Comparison of ENCODE assay signal across 19 cellular contexts in genomic region chr11:14551380-14551779, GRCh38. TPM values are rescaled to one million over a fixed set of nuclear protein-coding genes. Genes with fewer than 3 reads are reported as not detected.
DNase-seq lines count a peak whose midpoint lies in the region; TF ChIP-seq lines count a peak whose summit lies in the region.
"Had no signal": no experiment of that assay in that cellular context is flagged by ENCODE, and none has a peak within 500 bp of the region (broad histone marks: within the 10 kb centered on the region; RNA-seq: fewer than 3 reads in every experiment).

No MANE protein-coding gene starts in this region.

- H3K27ac ChIP-seq in BLaER1 treated with 17β-estradiol and CSF1 and Interleukin-3, amounts not matched to agents 10 nM and 100 nM, result peak overlapping the region; percentile 7 to 99 (median 92); a peak in 17 of 22 replicates
- peak overlapping the region; percentile 70 for H3K27ac ChIP-seq in left ventricle myocardium inferior (replicated peaks)
- no peak overlapping the region for H3K27ac ChIP-seq in uterus
- H3K27ac ChIP-seq: SJCRH30 had no signal

- no peak overlapping the region for H3K4me3 Mint-ChIP-seq in progenitor cell of endocrine pancreas (ENCODE audit: low read depth)
- H3K4me3 Mint-ChIP-seq: CD14-positive monocyte had no signal

- H3K9me3 Mint-ChIP-seq in progenitor cell of endocrine pancreas (ENCODE audit: low read depth), result no peaks in the 10 kb centered on the region
- H3K9me3 Mint-ChIP-seq: CD14-positive monocyte had no signal

- no peaks in the 10 kb centered on the region for H3K27me3 Mint-ChIP-seq in progenitor cell of endocrine pancreas

- H3K9me3 ChIP-seq in BLaER1 treated with 17β-estradiol and CSF1 and Interleukin-3, amounts not matched to agents 10 nM and 100 nM (replicated peaks in 1 of 11), result peaks cover 0 to 10% (median 0%) of the 10 kb centered on the region in 11 experiments; a peak in 4 of 22 replicates
- H3K9me3 ChIP-seq in left ventricle myocardium inferior (replicated peaks), result no peaks in the 10 kb centered on the region
- no peaks in the 10 kb centered on the region for H3K9me3 ChIP-seq in uterus
- H3K9me3 ChIP-seq: SJCRH30 had no signal

- H3K36me3 ChIP-seq in BLaER1 treated with 17β-estradiol and CSF1 and Interleukin-3, amounts not matched to agents 10 nM and 100 nM, result peaks cover 0 to 7% (median 0%) of the 10 kb centered on the region in 11 experiments; a peak in 1 of 22 replicates
- no peaks in the 10 kb centered on the region for H3K36me3 ChIP-seq in left ventricle myocardium inferior
- H3K36me3 ChIP-seq in uterus, result no peaks in the 10 kb centered on the region
- H3K36me3 ChIP-seq: SJCRH30 had no signal

- H3K4me2 ChIP-seq in BLaER1 treated with 17β-estradiol and CSF1 and Interleukin-3, amounts not matched to agents 10 nM and 100 nM, result peak overlapping the region in 3 of 11 experiments; percentile 23 to 54 (median 32); a peak in 3 of 22 replicates

- no peak for TF ChIP-seq POLR2A in uterus (IDR thresholded peaks at IDR 0.05)

- no peaks in the 10 kb centered on the region for H4K20me1 ChIP-seq in BLaER1 treated with 17β-estradiol and CSF1 and Interleukin-3, amounts not matched to agents 10 nM and 100 nM

- peak; percentile 50 for DNase-seq in cerebellum (ENCODE audit: low spot score)
- DNase-seq in left ventricle myocardium inferior, result no peak
- no peak for DNase-seq in progenitor cell of endocrine pancreas (ENCODE audit: low spot score, unreplicated experiment)
- no peak for DNase-seq in HUDEP-2 (lab: John Stamatoyannopoulos, UW; ENCODE audit: unreplicated experiment in 76 of 76)
- no peak for DNase-seq in uterus
- no peak for DNase-seq in HK-2 (ENCODE audit: unreplicated experiment)
- DNase-seq: EL; H7; MM.1S; NCI-H1048; NCI-H1417 treated with DMSO at 0.1 percent for 48 hours; NCI-H187; NCI-H2107; NCI-H510A; NK-92 treated with Interleukin-12 subunit alpha and Interleukin-12 subunit beta, amount 100 ng/mL, for 24 hours; SJCRH30 had no signal

- TF ChIP-seq CTCF in left ventricle myocardium inferior (IDR thresholded peaks at IDR 0.05; ENCODE audit: borderline replicate concordance) (no peak), progenitor cell of endocrine pancreas (IDR thresholded peaks at IDR 0.05; ENCODE audit: unreplicated experiment) (no peak), uterus (IDR thresholded peaks at IDR 0.05) (no peak)

- H3K36me3 Mint-ChIP-seq in progenitor cell of endocrine pancreas (ENCODE audit: insufficient read depth), result no peaks in the 10 kb centered on the region

- intact Hi-C loops in left ventricle myocardium inferior (cut with micrococcal nuclease), result no loop called here
- intact Hi-C loops in uterus (cut with DNase I; ENCODE audit: low total_unique reads), result no loop called here

- no peak overlapping the region for H3K4me3 ChIP-seq in BLaER1 treated with 17β-estradiol and CSF1 and Interleukin-3, amounts not matched to agents 10 nM and 100 nM
- H3K4me3 ChIP-seq in left ventricle myocardium inferior (no peak overlapping the region), uterus (no peak overlapping the region)
- H3K4me3 ChIP-seq: K562, SJCRH30 had no signal

- H3K27me3 ChIP-seq in BLaER1 treated with 17β-estradiol and CSF1 and Interleukin-3, amounts not matched to agents 10 nM and 100 nM, result no peaks in the 10 kb centered on the region
- H3K27me3 ChIP-seq in left ventricle myocardium inferior (ENCODE audit: low read depth), result no peaks in the 10 kb centered on the region
- no peaks in the 10 kb centered on the region for H3K27me3 ChIP-seq in uterus
- H3K27me3 ChIP-seq: SJCRH30 had no signal

- H3K9ac ChIP-seq in BLaER1 treated with 17β-estradiol and CSF1 and Interleukin-3, amounts not matched to agents 10 nM and 100 nM, result no peak overlapping the region

- H3K4me1 Mint-ChIP-seq in progenitor cell of endocrine pancreas (ENCODE audit: low read depth), result no peaks in the 10 kb centered on the region

- peak overlapping the region; percentile 17 for H3K27ac Mint-ChIP-seq in progenitor cell of endocrine pancreas

- H3K4me1 ChIP-seq in BLaER1 treated with 17β-estradiol and CSF1 and Interleukin-3, amounts not matched to agents 10 nM and 100 nM, result peaks cover 20 to 68% (median 41%) of the 10 kb centered on the region in 10 experiments
- H3K4me1 ChIP-seq in left ventricle myocardium inferior (peaks cover 27% of the 10 kb centered on the region), uterus (no peaks in the 10 kb centered on the region)
- H3K4me1 ChIP-seq: SJCRH30 had no signal

RNA-seq across cellular contexts. Expression of gene PSMA1, which starts 31.2 kb away (rescaled TPM):
- 100 TPM for total RNA-seq in cerebellum
- total RNA-seq in left ventricle myocardium inferior, result 128 TPM
- total RNA-seq in progenitor cell of endocrine pancreas, result 144 and 147 TPM in 2 replicates
- 100 to 1,000 TPM in 3 of 4 donors, 10 to 100 TPM in 1; 81.7 to 213 (median 126) TPM for total RNA-seq in uterus

RNA-seq across cellular contexts. Expression of gene COPB1, which starts 51.8 kb away (rescaled TPM):
- 116 TPM for total RNA-seq in cerebellum
- 45.8 TPM for total RNA-seq in left ventricle myocardium inferior
- total RNA-seq in progenitor cell of endocrine pancreas, result 99.9 and 100 TPM in 2 replicates
- 100 to 1,000 TPM in 2 of 4 donors, 10 to 100 TPM in 2; 73.3 to 279 (median 94.8) TPM for total RNA-seq in uterus

Comparison
In these comparisons a context has a peak if more than half of its experiments do, and no peak if none do; other contexts are left out.
1. H3K27ac ChIP-seq: peak in BLaER1 treated with 17β-estradiol and CSF1 and Interleukin-3, amounts not matched to agents 10 nM and 100 nM (11 of 11) and left ventricle myocardium inferior (single experiment); none in uterus (0 of 2).